ENCODE assay signal across 16 cellular contexts in genomic region chr9:8447618-8448017, GRCh38.
A peak's percentile ranks its signal among the peaks of the same experiment; 100 is the strongest.
DNase-seq lines count a peak whose midpoint lies in the region; FAIRE-seq and TF ChIP-seq lines count a peak whose summit lies in the region.
"Had no signal": no experiment of that assay in that cellular context is flagged by ENCODE, and none has a peak within 500 bp of the region (broad histone marks: within the 10 kb centered on the region; RNA-seq: fewer than 3 reads in every experiment).

No MANE protein-coding gene starts in this region.

- H3K4me1 ChIP-seq in H1 (replicated peaks in 1 of 4; ENCODE audit: control insufficient read depth in 3 of 4, insufficient read depth in 4 of 4, low read length in 3 of 4): no peaks in the 10 kb centered on the region

- no peak overlapping the region for H4K91ac ChIP-seq in H1 (replicated peaks; ENCODE audit: insufficient read length, low read length)

- H3K4me2 ChIP-seq in H1 (ENCODE audit: insufficient read depth in 1 of 2, low read depth in 2 of 2, low read length in 2 of 2): no peak overlapping the region

- H3K4me3 ChIP-seq in H7 (ENCODE audit: insufficient read depth, low read depth, low read length) (no peak overlapping the region), H1 (ENCODE audit: extremely low read depth in 1 of 4, insufficient read depth in 2 of 4, low read depth in 3 of 4, low read length in 4 of 4) (no peak overlapping the region), WERI-Rb-1 (ENCODE audit: low read depth, low read length) (no peak overlapping the region)
- H3K4me3 ChIP-seq: GM23248 had no signal

- peaks cover 11% of the 10 kb centered on the region for H3K4me1 Mint-ChIP-seq in nephron progenitor cell
- H3K4me1 Mint-ChIP-seq in activated naive CD8-positive, alpha-beta T cell treated with anti-CD3 and anti-CD28 coated beads for 36 hours: no peaks in the 10 kb centered on the region
- H3K4me1 Mint-ChIP-seq: B cell had no signal

- TF ChIP-seq RAD21 in H1 (IDR thresholded peaks at IDR 0.05 in 1 of 2, conservative IDR thresholded peaks at IDR 0.05 in 1 of 2; ENCODE audit: low read depth in 2 of 2, low read length in 2 of 2): no peak

- no peaks in the 10 kb centered on the region for H3K79me1 ChIP-seq in H1 (ENCODE audit: low read depth, low read length)

- H3K27ac ChIP-seq in H1 (ENCODE audit: low read depth, low read length): no peak overlapping the region
- H3K27ac ChIP-seq in WERI-Rb-1: no peak overlapping the region
- H3K27ac ChIP-seq: GM23248 had no signal

- no peaks in the 10 kb centered on the region for H3K9me3 ChIP-seq in H1 (ENCODE audit: insufficient read depth in 2 of 2, low read depth in 1 of 2, low read length in 1 of 2)
- no peaks in the 10 kb centered on the region for H3K9me3 ChIP-seq in WERI-Rb-1 (ENCODE audit: severe bottlenecking)

- H3K14ac ChIP-seq in H1 (ENCODE audit: insufficient read length): no peak overlapping the region

- no peak for TF ChIP-seq POLR2A in H1 (IDR thresholded peaks at IDR 0.05; ENCODE audit: control extremely low read depth in 1 of 2, low read depth in 2 of 2, low read length in 2 of 2)

- H2BK20ac ChIP-seq in H1 (ENCODE audit: low read length): no peak overlapping the region

- no peak overlapping the region for H3K4me3 Mint-ChIP-seq in nephron progenitor cell
- no peak overlapping the region for H3K4me3 Mint-ChIP-seq in activated naive CD8-positive, alpha-beta T cell treated with anti-CD3 and anti-CD28 coated beads for 36 hours
- H3K4me3 Mint-ChIP-seq: B cell; CD4-positive, alpha-beta T cell had no signal

- no peak overlapping the region for H2BK120ac ChIP-seq in H1 (replicated peaks; ENCODE audit: low read depth, low read length)

- POLR2A ChIA-PET in H1 (lab: Charles Lee; ENCODE audit: partially characterized antibody): interaction anchor here (0.6 kb wide), 1 partner anchor 1608 kb away, joined by 3 read pairs; no protein-coding TSS in a partner anchor

- H2BK5ac ChIP-seq in H1 (ENCODE audit: low read depth, low read length): no peak overlapping the region

- H3K9ac ChIP-seq in H1 (replicated peaks in 1 of 4; ENCODE audit: extremely low read depth in 1 of 4, low read depth in 3 of 4, low read length in 3 of 4): no peak overlapping the region
- H3K9ac ChIP-seq: GM23248 had no signal

- no peaks in the 10 kb centered on the region for H3K27me3 ChIP-seq in H7 (ENCODE audit: control insufficient read depth, insufficient read depth, low read length)
- no peaks in the 10 kb centered on the region for H3K27me3 ChIP-seq in H1 (replicated peaks in 1 of 4; ENCODE audit: control insufficient read depth in 3 of 4, extremely low read depth in 1 of 4, insufficient read depth in 3 of 4, low read length in 3 of 4)
- H3K27me3 ChIP-seq in WERI-Rb-1 (ENCODE audit: insufficient read depth, low read depth, severe bottlenecking): no peaks in the 10 kb centered on the region

- no peak overlapping the region for H2BK12ac ChIP-seq in H1 (ENCODE audit: low read depth, low read length)

- no peak overlapping the region for H3K23ac ChIP-seq in H1 (ENCODE audit: insufficient read length)

- CTCF ChIA-PET in H1 (lab: Charles Lee; ENCODE audit: partially characterized antibody): no interaction called here

- no peak overlapping the region for H3K56ac ChIP-seq in H1 (replicated peaks; ENCODE audit: insufficient read length, low read depth, low read length)

- H3K4ac ChIP-seq in H1 (replicated peaks; ENCODE audit: insufficient read length, low read depth, low read length): no peak overlapping the region

- H3K27ac Mint-ChIP-seq in nephron progenitor cell: peak overlapping the region; percentile 8
- H3K27ac Mint-ChIP-seq in activated naive CD8-positive, alpha-beta T cell treated with anti-CD3 and anti-CD28 coated beads for 36 hours: no peak overlapping the region
- H3K27ac Mint-ChIP-seq: B cell; CD4-positive, alpha-beta T cell had no signal

- TF ChIP-seq CTCF in H1 (IDR thresholded peaks at IDR 0.05; ENCODE audit: control extremely low read depth in 1 of 3, insufficient read depth in 1 of 3, low read depth in 1 of 3, low read length in 3 of 3) (no peak), nephron progenitor cell (IDR thresholded peaks at IDR 0.05) (no peak), WERI-Rb-1 (IDR thresholded peaks at IDR 0.05; ENCODE audit: low read depth, low read length) (no peak)

- no peak overlapping the region for H2AK5ac ChIP-seq in H1 (ENCODE audit: low read depth, low read length)

- no peaks in the 10 kb centered on the region for H3K9me3 Mint-ChIP-seq in nephron progenitor cell
- H3K9me3 Mint-ChIP-seq in activated naive CD8-positive, alpha-beta T cell treated with anti-CD3 and anti-CD28 coated beads for 36 hours: no peaks in the 10 kb centered on the region
- H3K9me3 Mint-ChIP-seq: CD4-positive, alpha-beta T cell had no signal

- H3K36me3 ChIP-seq in H7 (replicated peaks; ENCODE audit: control insufficient read depth, insufficient read depth, low read length): no peaks in the 10 kb centered on the region
- H3K36me3 ChIP-seq in H1 (ENCODE audit: control insufficient read depth in 2 of 4, insufficient read depth in 4 of 4, low read length in 3 of 4): no peaks in the 10 kb centered on the region
- H3K36me3 ChIP-seq in WERI-Rb-1: no peaks in the 10 kb centered on the region

- 86% methylated on average over 4 of the region's 4 CpGs; no CpG with 5 or more reads in 1 of the 2 experiments for WGBS in H1 (ENCODE audit: extremely low coverage in 1 of 2, insufficient coverage in 1 of 2, insufficient read length in 1 of 2, insufficient replicate concordance in 2 of 2, low coverage in 1 of 2, low lambda C conversion rate in 2 of 2, missing lambda C conversion rate in 1 of 2), 2 experiments

- no peak for TF ChIP-seq EP300 in H1 (IDR thresholded peaks at IDR 0.05; ENCODE audit: borderline replicate concordance in 1 of 2, low read depth in 2 of 2, low read length in 2 of 2)

- H4K20me1 ChIP-seq in H1 (replicated peaks in 1 of 2; ENCODE audit: control insufficient read depth in 1 of 2, insufficient read depth in 2 of 2, low read length in 2 of 2): no peaks in the 10 kb centered on the region

- no peak overlapping the region for H4K5ac ChIP-seq in H1 (ENCODE audit: insufficient read length, low read depth, low read length)

- H2BK15ac ChIP-seq in H1 (ENCODE audit: low read length): no peak overlapping the region

- H4K8ac ChIP-seq in H1 (ENCODE audit: extremely low read depth, insufficient read depth, low read length): no peak overlapping the region

- no peaks in the 10 kb centered on the region for H3K23me2 ChIP-seq in H1 (ENCODE audit: low read depth, low read length)

- H3K79me2 ChIP-seq in H1 (ENCODE audit: control insufficient read depth in 1 of 2, insufficient read depth in 2 of 2, low read length in 2 of 2): no peaks in the 10 kb centered on the region

- peak; percentile 7 for FAIRE-seq in H1 (lab: Jason Lieb, UNC)
- FAIRE-seq: GM18507 had no signal

- DNase-seq in H7: peak; percentile 8
- DNase-seq in NCI-H2107 treated with DMSO at 0.1 percent for 48 hours (lab: John Stamatoyannopoulos, UW; ENCODE audit: unreplicated experiment): peak; percentile 35
- DNase-seq in H1 (ENCODE audit: low read depth in 1 of 2, low spot score in 2 of 2): no peak
- DNase-seq in nephron progenitor cell: no peak
- no peak for DNase-seq in NCI-H2196 (lab: John Stamatoyannopoulos, UW; ENCODE audit: unreplicated experiment)
- DNase-seq in WERI-Rb-1: no peak
- DNase-seq in activated naive CD8-positive, alpha-beta T cell treated with anti-CD3 and anti-CD28 coated beads for 36 hours: no peak
- DNase-seq: ACHN; C1 segment of cervical spinal cord; Calu3; CD4-positive, alpha-beta T cell; DMS 273 treated with DMSO at 0.1 percent for 48 hours; GM23248; HCEC 1CT had no signal

- no peak overlapping the region for H3K18ac ChIP-seq in H1 (ENCODE audit: extremely low read depth, low read length)

- H3K27me3 Mint-ChIP-seq in nephron progenitor cell (ENCODE audit: low read depth, poor library complexity): no peaks in the 10 kb centered on the region
- no peaks in the 10 kb centered on the region for H3K27me3 Mint-ChIP-seq in activated naive CD8-positive, alpha-beta T cell treated with anti-CD3 and anti-CD28 coated beads for 36 hours
- H3K27me3 Mint-ChIP-seq: B cell; CD4-positive, alpha-beta T cell had no signal

- peaks cover 58% of the 10 kb centered on the region for H3K36me3 Mint-ChIP-seq in nephron progenitor cell (ENCODE audit: low read depth)
- H3K36me3 Mint-ChIP-seq in activated naive CD8-positive, alpha-beta T cell treated with anti-CD3 and anti-CD28 coated beads for 36 hours: no peaks in the 10 kb centered on the region

- H2AFZ ChIP-seq in H1 (ENCODE audit: low read length): no peak overlapping the region
- H2AFZ ChIP-seq: GM23248 had no signal

TF ChIP-seq in H1, 55 proteins besides CTCF, POLR2A, EP300 and RAD21:
- TF ChIP-seq POLR2AphosphoS5 (IDR thresholded peaks at IDR 0.05; ENCODE audit: low read depth, low read length) (no peak), TBP (IDR thresholded peaks at IDR 0.05; ENCODE audit: low read depth, low read length) (no peak), ATF3 (IDR thresholded peaks at IDR 0.05; ENCODE audit: insufficient read depth, low read depth, low read length) (no peak), SP2 (IDR thresholded peaks at IDR 0.05; ENCODE audit: low read length) (no peak), TEAD4 (IDR thresholded peaks at IDR 0.05; ENCODE audit: low read depth, low read length) (no peak), CBX5 (IDR thresholded peaks at IDR 0.05; ENCODE audit: low read depth, low read length) (no peak), TCF12 (IDR thresholded peaks at IDR 0.05; ENCODE audit: low read depth, low read length) (no peak), BRCA1 (IDR thresholded peaks at IDR 0.05; ENCODE audit: low read depth, low read length) (no peak), EGR1 (IDR thresholded peaks at IDR 0.05; ENCODE audit: borderline replicate concordance, low read depth, low read length) (no peak), CEBPB (IDR thresholded peaks at IDR 0.05; ENCODE audit: low read depth, low read length) (no peak), RNF2 (IDR thresholded peaks at IDR 0.05; ENCODE audit: borderline replicate concordance, low read depth, low read length, missing control alignments, poor library complexity, severe bottlenecking) (no peak), MAFK (IDR thresholded peaks at IDR 0.05; ENCODE audit: low read depth, low read length) (no peak), EZH2 (IDR thresholded peaks at IDR 0.05; ENCODE audit: low read depth, low read length, severe bottlenecking) (no peak), CBX8 (IDR thresholded peaks at IDR 0.05; ENCODE audit: borderline replicate concordance, low read depth, low read length) (no peak), SP4 (IDR thresholded peaks at IDR 0.05; ENCODE audit: low read length) (no peak), JUN (IDR thresholded peaks at IDR 0.05; ENCODE audit: low read depth, low read length) (no peak)

Comparison
In these comparisons a context has a peak if more than half of its experiments do, and no peak if none do; other contexts are left out.
1. DNase-seq: peak in H7 (single experiment) and NCI-H2107 treated with DMSO at 0.1 percent for 48 hours (single experiment); none in H1 (0 of 2), nephron progenitor cell (single experiment), NCI-H2196 (single experiment), WERI-Rb-1 (single experiment) and activated naive CD8-positive, alpha-beta T cell treated with anti-CD3 and anti-CD28 coated beads for 36 hours (single experiment).